ENCODE assay signal across 8 cellular contexts in the genomic region with DNA sequence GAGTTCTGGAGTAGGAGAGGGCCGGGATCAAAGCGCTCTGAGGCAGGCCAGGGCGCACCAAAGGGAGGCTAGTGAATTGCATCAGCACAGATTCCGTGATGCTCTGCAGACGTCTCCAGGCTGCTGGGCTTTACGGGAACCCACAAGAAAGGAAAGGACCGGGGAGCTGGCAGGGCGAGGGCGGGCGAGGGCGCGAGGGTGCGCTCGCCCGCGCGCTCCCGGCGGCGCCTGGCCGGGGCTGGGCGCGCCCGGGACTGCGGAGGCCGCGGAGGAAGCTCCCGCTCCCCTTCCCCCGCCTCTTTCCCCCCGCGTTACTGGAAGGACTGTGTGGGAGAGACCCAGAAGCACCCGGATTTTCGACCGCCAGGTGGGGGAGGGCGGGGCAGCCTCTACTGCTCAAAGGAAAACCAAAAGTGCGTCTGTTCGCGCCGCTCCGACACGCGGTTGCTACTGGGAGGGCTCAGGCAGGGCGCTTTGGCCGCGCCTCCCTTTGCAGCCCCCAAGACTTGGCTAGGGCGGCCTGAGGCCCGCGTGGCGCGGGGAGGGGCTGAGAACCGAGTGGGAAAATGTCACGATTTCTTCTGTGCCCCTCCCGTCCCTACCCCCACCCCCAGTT. TPM values are rescaled to one million over a fixed set of nuclear protein-coding genes. Genes with fewer than 3 reads are reported as not detected.
DNase-seq lines count a peak whose midpoint lies in the region; ATAC-seq and TF ChIP-seq lines count a peak whose summit lies in the region.

No MANE protein-coding gene starts in this region.

- H3K79me2 ChIP-seq in neural cell (replicated peaks; ENCODE audit: insufficient read depth, low read length), result no peaks in the 10 kb centered on the region

- peak overlapping the region; percentile 15 for H2AFZ ChIP-seq in neural cell (ENCODE audit: low read depth, low read length)

- peak overlapping the region; percentile 88 to 91 for H3K4me3 Mint-ChIP-seq in stimulated activated naive CD8-positive, alpha-beta T cell treated with anti-CD3 and anti-CD28 coated beads, Interleukin-15, amount 100 ng/mL, for 72 hours

- TF ChIP-seq CTCF in fibroblast of villous mesenchyme (IDR thresholded peaks at IDR 0.05; ENCODE audit: insufficient read depth, low read depth, low read length) (no peak), neural cell (IDR thresholded peaks at IDR 0.05; ENCODE audit: poor library complexity, severe bottlenecking) (no peak)

- H3K4me3 ChIP-seq in fibroblast of villous mesenchyme (ENCODE audit: low read depth, low read length), result peak overlapping the region; percentile 67
- peak overlapping the region; percentile 85 for H3K4me3 ChIP-seq in neural cell (ENCODE audit: low read length)

- peaks cover 14% of the 10 kb centered on the region for H3K27me3 ChIP-seq in neural cell (ENCODE audit: insufficient read depth, low read depth, low read length)

- no peaks in the 10 kb centered on the region for H3K27me3 Mint-ChIP-seq in stimulated activated naive CD8-positive, alpha-beta T cell treated with anti-CD3 and anti-CD28 coated beads, Interleukin-15, amount 100 ng/mL, for 72 hours

- ATAC-seq in stimulated activated naive CD8-positive, alpha-beta T cell treated with anti-CD3 and anti-CD28 coated beads, Interleukin-15, amount 100 ng/mL, for 72 hours, result peak; percentile 64
- no peak for ATAC-seq in GM21619 (IDR thresholded peaks at IDR 0.05; ENCODE audit: unreplicated experiment)

- no peaks in the 10 kb centered on the region for H3K9me3 ChIP-seq in neural cell (ENCODE audit: low read length)

- TF ChIP-seq RAD21 in neural cell (conservative IDR thresholded peaks at IDR 0.05), result no peak

- H3K27ac Mint-ChIP-seq in stimulated activated naive CD8-positive, alpha-beta T cell treated with anti-CD3 and anti-CD28 coated beads, Interleukin-15, amount 100 ng/mL, for 72 hours, result peak overlapping the region; percentile 92 to 95

- TF ChIP-seq EP300 in neural cell (conservative IDR thresholded peaks at IDR 0.05; ENCODE audit: poor library complexity, severe bottlenecking), result no peak

- no peaks in the 10 kb centered on the region for H3K9me2 ChIP-seq in neural cell (ENCODE audit: insufficient read depth, low read length)

- H3F3A ChIP-seq in neural cell (ENCODE audit: insufficient read depth, low read length, poor library complexity, severe bottlenecking), result no peaks in the 10 kb centered on the region

- H4K20me1 ChIP-seq in neural cell (ENCODE audit: insufficient read depth), result no peaks in the 10 kb centered on the region

- DNase-seq in ELR (ENCODE audit: low read depth) (peak; percentile 91), HS-5 (ENCODE audit: low read depth) (peak; percentile 74), RPMI8226 (peak; percentile 86), activated gamma-delta T cell (lab: John Stamatoyannopoulos, UW) (peak; percentile 77), fibroblast of villous mesenchyme (ENCODE audit: low read depth) (peak; percentile 99)
- DNase-seq in stimulated activated naive CD8-positive, alpha-beta T cell treated with anti-CD3 and anti-CD28 coated beads, Interleukin-15, amount 100 ng/mL, for 72 hours, result peak; percentile 87 to 97

- no peaks in the 10 kb centered on the region for H3K36me3 ChIP-seq in neural cell (ENCODE audit: insufficient read depth, low read length)

- no peaks in the 10 kb centered on the region for H3K9me3 Mint-ChIP-seq in stimulated activated naive CD8-positive, alpha-beta T cell treated with anti-CD3 and anti-CD28 coated beads, Interleukin-15, amount 100 ng/mL, for 72 hours

- peak overlapping the region; percentile 82 for H3K4me2 ChIP-seq in neural cell (ENCODE audit: low read length)

- peak overlapping the region; percentile 84 for H3K9ac ChIP-seq in neural cell (ENCODE audit: low read length)

- H3K4me1 Mint-ChIP-seq in stimulated activated naive CD8-positive, alpha-beta T cell treated with anti-CD3 and anti-CD28 coated beads, Interleukin-15, amount 100 ng/mL, for 72 hours, result peaks cover 37% of the 10 kb centered on the region

- H3K27ac ChIP-seq in neural cell (ENCODE audit: low read length), result peak overlapping the region; percentile 79

TF ChIP-seq in neural cell, 6 proteins besides CTCF, POLR2A, EP300 and RAD21:
- peak; percentile 48 for TF ChIP-seq MXI1 (conservative IDR thresholded peaks at IDR 0.05; ENCODE audit: poor library complexity, severe bottlenecking)
- peak; percentile 39 for TF ChIP-seq POLR2AphosphoS5 (IDR thresholded peaks at IDR 0.05)
- no peak for TF ChIP-seq TAF1 (IDR thresholded peaks at IDR 0.05; ENCODE audit: low read depth)

RNA-seq across cellular contexts. Expression of a gene that starts 2.3 kb away (rescaled TPM):
- 42.5 and 81.6 TPM in 2 replicates for total RNA-seq in fibroblast of villous mesenchyme
- 2.0 and 2.8 TPM in 2 replicates for polyA plus RNA-seq in neural cell
- polyA minus RNA-seq in neural cell, result 6.1 and 7.1 TPM in 2 replicates
